ENCODE assay signal across 1 cellular context in genomic region chrX:48476919-48477318, GRCh38.
TF ChIP-seq lines count a peak whose summit lies in the region.

No MANE protein-coding gene starts in this region.

TF ChIP-seq in K562, 482 proteins besides CTCF, POLR2A, EP300 and RAD21:
- TF ChIP-seq THRB (CRISPR knock-in tag; conservative IDR thresholded peaks at IDR 0.05), result 0 out of 2 replicates have a peak, but pooled peaks have one; percentile 33
- TF ChIP-seq PHB2 (IDR thresholded peaks at IDR 0.05; ENCODE audit: low read depth), result 0 out of 2 replicates have a peak, but pooled peaks have one; percentile 26
- TF ChIP-seq SPI1 (IDR thresholded peaks at IDR 0.05; ENCODE audit: borderline replicate concordance, low read depth, low read length), result peak; percentile 6; the same call in 1 of the 2 replicates
- no peak for TF ChIP-seq MYBL2 (IDR thresholded peaks at IDR 0.05; ENCODE audit: low read depth)
- TF ChIP-seq MYBL2 (CRISPR knock-in tag; IDR thresholded peaks at IDR 0.05; ENCODE audit: borderline replicate concordance), result no peak
TF ChIP-seq in K562: peak in this region for 3.
